Comparison of ENCODE assay signal across 8 cellular contexts in genomic region chr9:89497181-89497963, GRCh38. TPM values are rescaled to one million over a fixed set of nuclear protein-coding genes. Genes with fewer than 3 reads are reported as not detected.
A peak's percentile ranks its signal among the peaks of the same experiment; 100 is the strongest.
DNase-seq lines count a peak whose midpoint lies in the region; TF ChIP-seq lines count a peak whose summit lies in the region.

No MANE protein-coding gene starts in this region.

- no peaks in the 10 kb centered on the region for H4K20me1 ChIP-seq in mammary epithelial cell (ENCODE audit: insufficient read depth, low read length)

- BruUV-seq in mammary epithelial cell (replicated peaks; lab: Mats Ljungman, UMichigan) = no TSS peak

- H3K79me2 ChIP-seq in mammary epithelial cell (ENCODE audit: insufficient read depth, low read length) = no peaks in the 10 kb centered on the region

- peak overlapping the region; percentile 78 for H2AFZ ChIP-seq in mammary epithelial cell (ENCODE audit: low read depth, low read length)

- H3K4me3 ChIP-seq in AG09309 (ENCODE audit: control insufficient read depth, low read depth, low read length) = peak overlapping the region; percentile 31
- peak overlapping the region; percentile 79 for H3K4me3 ChIP-seq in LNCaP clone FGC (ENCODE audit: low read depth, low read length)
- peak overlapping the region; percentile 36 to 46 (median 44) for H3K4me3 ChIP-seq in mammary epithelial cell (replicated peaks in 1 of 3; ENCODE audit: insufficient read depth in 1 of 3, low read depth in 2 of 3, low read length in 3 of 3)
- peak overlapping the region; percentile 88 for H3K4me3 ChIP-seq in thymus (ENCODE audit: low read length)

- TF ChIP-seq CTCF in AG09309 (IDR thresholded peaks at IDR 0.05; ENCODE audit: control insufficient read depth, insufficient read depth, low read depth, low read length, missing control alignments) (no peak), LNCaP clone FGC (IDR thresholded peaks at IDR 0.05; ENCODE audit: control insufficient read depth, extremely low read depth, insufficient read depth) (no peak), mammary epithelial cell (conservative IDR thresholded peaks at IDR 0.05 in 1 of 2, IDR thresholded peaks at IDR 0.05 in 1 of 2; ENCODE audit: extremely low read depth in 1 of 2, insufficient read depth in 1 of 2, low read depth in 1 of 2, low read length in 2 of 2) (no peak)

- H3K9ac ChIP-seq in mammary epithelial cell (ENCODE audit: insufficient read depth, low read length) = no peak overlapping the region

- H3K27ac ChIP-seq in mammary epithelial cell (ENCODE audit: insufficient read depth, low read depth, low read length) = no peak overlapping the region
- H3K27ac ChIP-seq in thymus (ENCODE audit: low read depth) = peak overlapping the region; percentile 91

- H3K36me3 ChIP-seq in mammary epithelial cell (ENCODE audit: insufficient read depth, low read length) (no peaks in the 10 kb centered on the region), thymus (ENCODE audit: control insufficient read depth, insufficient read depth) (no peaks in the 10 kb centered on the region)

- dilution Hi-C loops in mammary epithelial cell (cut with HindIII; ENCODE audit: low sequenced_read_pairs) = loop anchor here (5.0 kb wide), 1 partner anchor 95 kb away; no protein-coding TSS in a partner anchor

- H3K27me3 ChIP-seq in mammary epithelial cell (ENCODE audit: insufficient read depth, low read length) (peaks cover 5% of the 10 kb centered on the region), thymus (ENCODE audit: control insufficient read depth, insufficient read depth) (no peaks in the 10 kb centered on the region)

- intact Hi-C loops in mammary epithelial cell (cut with micrococcal nuclease) = no loop called here

- peak; percentile 32 for TF ChIP-seq POLR2A in GM19193 (IDR thresholded peaks at IDR 0.05; ENCODE audit: extremely low read depth, insufficient read depth, insufficient read length)

- 30% methylated on average over 2 of the region's 68 CpGs for WGBS in mammary epithelial cell (ENCODE audit: low coverage, missing lambda C conversion rate)
- WGBS in thymus = under 1% methylated on average over 68 of the region's 68 CpGs

- in situ Hi-C loops in mammary epithelial cell (cut with MboI; ENCODE audit: low sequenced_read_pairs in 2 of 2) = no loop called here

- peaks cover 5% of the 10 kb centered on the region for H3K4me1 ChIP-seq in mammary epithelial cell (ENCODE audit: insufficient read depth, low read length)
- H3K4me1 ChIP-seq in thymus (ENCODE audit: control insufficient read depth, insufficient read depth, low read length) = peaks cover 45% of the 10 kb centered on the region

- DNase-seq in AG09309 (ENCODE audit: low read depth) = no peak
- DNase-seq in LNCaP clone FGC (ENCODE audit: low read depth) = no peak
- DNase-seq in mammary epithelial cell = no peak
- DNase-seq in left kidney (ENCODE audit: low read depth, low spot score) = peak; percentile 56
- DNase-seq in NCI-H510A (lab: John Stamatoyannopoulos, UW) = no peak
- no peak for DNase-seq in kidney glomerular epithelial cell (lab: John Stamatoyannopoulos, UW)

- CTCF ChIA-PET in mammary epithelial cell (lab: Charles Lee; ENCODE audit: low non-redundant PET) = no interaction called here

- H3K4me2 ChIP-seq in mammary epithelial cell (ENCODE audit: insufficient read depth, low read depth, low read length) = peak overlapping the region; percentile 83

- H3K9me3 ChIP-seq in mammary epithelial cell (replicated peaks; ENCODE audit: insufficient read depth, low read length) (no peaks in the 10 kb centered on the region), thymus (ENCODE audit: control insufficient read depth) (no peaks in the 10 kb centered on the region)

RNA-seq across cellular contexts. Expression of gene SEMA4D, which starts 0.5 kb away (rescaled TPM):
- total RNA-seq in mammary epithelial cell = 1 to 10 TPM; 1.7 to 2.3 TPM
- polyA plus RNA-seq in mammary epithelial cell (0.71 TPM), thymus (62.1 TPM)
- polyA minus RNA-seq in mammary epithelial cell = 2.5 TPM

Comparison
In these comparisons a context has a peak if more than half of its experiments do, and no peak if none do; other contexts are left out.
1. H3K4me3 ChIP-seq: peak in every context shown above with its lines; median percentile 88 in thymus; 79 in LNCaP clone FGC; 44 in mammary epithelial cell; 31 in AG09309.
2. RNA of gene SEMA4D, which starts 0.5 kb away (polyA plus RNA-seq): 62.1 TPM in thymus (single experiment); 0.71 TPM in mammary epithelial cell (single experiment); every median in the first group is over 10 times any median in the second.